21 cellular contexts compared by ENCODE assay signal in the genomic region with DNA sequence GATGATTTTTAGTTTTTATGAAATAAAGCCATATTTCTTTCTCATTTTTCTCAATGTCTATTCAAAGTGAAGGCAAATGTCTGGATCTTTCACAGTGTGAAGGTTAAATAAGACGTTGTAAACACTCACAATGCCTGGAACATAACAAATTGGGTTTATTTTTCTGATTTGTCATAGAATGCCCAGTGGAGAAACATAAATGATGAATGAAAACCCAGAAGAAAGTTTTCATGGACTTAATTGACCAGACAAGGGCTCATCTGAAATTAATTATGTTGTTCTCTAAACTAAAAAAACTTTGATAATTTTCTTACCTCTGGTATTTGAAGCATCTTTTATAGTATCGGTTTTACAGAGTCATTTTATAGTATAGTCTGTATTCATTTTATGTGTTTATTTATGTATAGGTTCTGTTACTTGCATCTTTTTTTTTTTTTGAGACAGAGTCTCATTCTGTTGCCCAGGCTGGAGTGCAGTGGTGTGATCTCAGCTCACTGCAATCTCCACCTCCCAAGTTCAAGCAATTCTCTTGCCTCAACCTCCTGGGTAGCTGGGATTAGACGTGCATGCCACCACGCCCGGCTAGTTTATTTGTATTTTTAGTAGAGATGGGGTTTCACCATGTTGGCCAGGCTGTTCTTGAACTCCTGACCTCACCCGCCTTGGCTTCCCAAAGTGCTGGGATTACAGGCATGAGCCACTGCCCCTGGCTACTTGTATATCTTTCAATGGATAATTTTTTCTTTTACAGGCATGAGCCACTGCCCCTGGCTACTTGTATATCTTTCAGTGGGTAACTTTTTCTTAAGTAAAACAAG. TPM values are rescaled to one million over a fixed set of nuclear protein-coding genes. Genes with fewer than 3 reads are reported as not detected.
DNase-seq lines count a peak whose midpoint lies in the region; ATAC-seq, FAIRE-seq and TF ChIP-seq lines count a peak whose summit lies in the region.
"Had no signal": no experiment of that assay in that cellular context is flagged by ENCODE, and none has a peak within 500 bp of the region (broad histone marks: within the 10 kb centered on the region; RNA-seq: fewer than 3 reads in every experiment).

No MANE protein-coding gene starts in this region.

- FAIRE-seq in bronchial epithelial cell (lab: Jason Lieb, UNC): no peak
- no peak for FAIRE-seq in HTR-8/SVneo (lab: Jason Lieb, UNC)
- FAIRE-seq: GM12878, GM19239, HepG2 had no signal

- H3K36me3 ChIP-seq in MG63 (no peaks in the 10 kb centered on the region), bronchial epithelial cell (ENCODE audit: control insufficient read depth, insufficient read depth, low read length) (no peaks in the 10 kb centered on the region)

- peak; percentile 66 for DNase-seq in H4 (ENCODE audit: low spot score)
- peak; percentile 95 for DNase-seq in MG63
- DNase-seq in bronchial epithelial cell (ENCODE audit: low read depth): peak; percentile 8
- peak; percentile 24 for DNase-seq in myocyte (ENCODE audit: low read depth)
- DNase-seq in anterior cingulate cortex (lab: John Stamatoyannopoulos, UW): no peak
- no peak for DNase-seq in HTR-8/SVneo (ENCODE audit: insufficient read length, low spot score)
- DNase-seq: KG1, NCI-H1417 treated with DMSO at 0.1 percent for 48 hours, NCI-H187 treated with DMSO at 0.1 percent for 48 hours, NCI-H345, NCI-H524 treated with DMSO at 0.1 percent for 48 hours, PC-3, RPMI8226, SW 1271 had no signal

- no peak for ATAC-seq in HG02981 (IDR thresholded peaks at IDR 0.05; ENCODE audit: unreplicated experiment)
- ATAC-seq in GM19395 (IDR thresholded peaks at IDR 0.05; ENCODE audit: unreplicated experiment): no peak
- ATAC-seq: GM12878, GM23338, HCT116, HepG2, PC-3 had no signal

- H3K4me3 ChIP-seq in MG63 (no peak overlapping the region), bronchial epithelial cell (ENCODE audit: low read depth, low read length) (no peak overlapping the region)
- H3K4me3 ChIP-seq: GM12878, GM23338 had no signal

- H3K27me3 ChIP-seq in MG63 (no peaks in the 10 kb centered on the region), bronchial epithelial cell (ENCODE audit: control insufficient read depth, insufficient read depth, low read length) (no peaks in the 10 kb centered on the region)

- H3K9me3 ChIP-seq in MG63: peaks cover 5% of the 10 kb centered on the region; the same call in 1 of the 2 replicates

- no peak for TF ChIP-seq CTCF in bronchial epithelial cell (IDR thresholded peaks at IDR 0.05; ENCODE audit: insufficient read depth, low read length, severe bottlenecking)

RNA-seq across cellular contexts. Expression of a gene that starts 15.1 kb away (rescaled TPM):
- total RNA-seq in H4 (2014; rRNA removed; shearing (Covaris generic)): 83.9 and 92.3 TPM in 2 replicates
- total RNA-seq in MG63 (2014; rRNA removed; shearing (Covaris generic); ENCODE audit: low replicate concordance): 125 and 259 TPM in 2 replicates
- 88.3 and 123 TPM in 2 replicates for total RNA-seq in bronchial epithelial cell
- total RNA-seq in myocyte: 190 and 231 TPM in 2 replicates
- polyA plus RNA-seq in myocyte (2012): 41.5 TPM

RNA-seq across cellular contexts. Expression of a gene that starts 46.9 kb away (rescaled TPM):
- total RNA-seq in H4 (2014; rRNA removed; shearing (Covaris generic)): 78.9 and 105 TPM in 2 replicates
- 55.3 and 149 TPM in 2 replicates for total RNA-seq in MG63 (2014; rRNA removed; shearing (Covaris generic); ENCODE audit: low replicate concordance)
- total RNA-seq in bronchial epithelial cell (19.0 and 37.9 TPM in 2 replicates), myocyte (60.9 and 84.8 TPM in 2 replicates)
- polyA plus RNA-seq in myocyte (2012): 104 TPM

Comparison
In these comparisons a context has a peak if more than half of its experiments do, and no peak if none do; other contexts are left out.
1. DNase-seq: peak in H4 (single experiment), MG63 (single experiment), bronchial epithelial cell (single experiment) and myocyte (single experiment); none in anterior cingulate cortex (0 of 58) and HTR-8/SVneo (single experiment).